Comparison of ENCODE assay signal across 9 cellular contexts in the genomic region with DNA sequence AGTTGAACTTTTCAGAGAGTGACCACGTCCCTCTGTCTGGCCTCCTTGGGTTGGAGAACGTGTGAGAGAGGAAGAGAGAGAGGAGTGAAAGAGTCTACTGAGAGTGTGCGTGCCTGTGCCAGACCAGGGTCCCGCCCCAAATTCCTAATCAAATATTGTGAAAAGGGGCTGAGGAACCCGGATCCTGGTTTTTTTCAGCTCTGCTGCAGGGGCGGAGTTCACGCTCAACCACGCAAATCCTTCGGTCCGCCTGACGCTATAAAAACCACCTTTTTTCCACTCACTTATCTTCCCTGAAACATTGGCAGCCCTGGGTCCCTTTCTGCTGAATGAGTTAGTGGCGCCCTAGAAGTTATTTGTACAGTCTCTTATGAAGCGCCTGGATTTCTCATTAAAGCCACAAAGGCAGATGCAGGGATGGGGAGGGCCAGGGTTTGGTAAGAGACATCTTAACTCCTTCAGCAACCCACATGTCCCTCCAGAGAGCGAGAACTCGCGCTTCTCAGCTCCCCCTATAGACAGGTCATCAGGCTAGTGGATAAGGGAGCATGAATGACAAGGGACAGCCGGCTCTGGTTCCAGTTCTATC. TPM values are rescaled to one million over a fixed set of nuclear protein-coding genes. Genes with fewer than 3 reads are reported as not detected.
A peak's percentile ranks its signal among the peaks of the same experiment; 100 is the strongest.
DNase-seq lines count a peak whose midpoint lies in the region; ATAC-seq and TF ChIP-seq lines count a peak whose summit lies in the region.
"Had no signal": no experiment of that assay in that cellular context is flagged by ENCODE, and none has a peak within 500 bp of the region (broad histone marks: within the 10 kb centered on the region; RNA-seq: fewer than 3 reads in every experiment).

A gene (minus strand): TSS at position 86 of the 589 bp plus-strand sequence. CDS start 2,852 bp downstream, outside the sequence.

- no peak within 1 kb of the TSS for H3K27ac Mint-ChIP-seq in T-helper 17 cell
- H3K27ac Mint-ChIP-seq: dendritic cell treated with granulocyte-macrophage colony-stimulating factor and Interleukin-4, amounts not matched to agents 40 ng/mL and 50 ng/mL, for 4 days had no signal

- 19 to 47% (median 32%) methylated on average over 13 to 17 of the region's 17 CpGs for WGBS in spleen, 5 donors

- H3K4me1 ChIP-seq in spleen = peaks cover 0 to 17% (median 5%) of the 10 kb centered on the region in 6 donors

- intact Hi-C loops in spleen (cut with DNase I; ENCODE audit: low total_unique reads) = no loop called here

- H3K27me3 ChIP-seq in spleen (replicated peaks in 1 of 7) = peaks cover 0 to 45% (median 0%) of the 10 kb centered on the region in 7 donors

- H3K36me3 Mint-ChIP-seq in T-helper 17 cell (ENCODE audit: low read depth) = peaks cover 4% of the 10 kb centered on the region

- TF ChIP-seq CTCF in GM12865 (IDR thresholded peaks at IDR 0.05; ENCODE audit: insufficient read depth, low read depth, low read length, missing control alignments) (no peak), spleen (IDR thresholded peaks at IDR 0.05 in 8 of 11, conservative IDR thresholded peaks at IDR 0.05 in 3 of 11) (no peak)

- no peaks in the 10 kb centered on the region for H3K36me3 ChIP-seq in spleen

- TF ChIP-seq POLR2A in spleen (IDR thresholded peaks at IDR 0.05) = no peak

- peak; percentile 18 for DNase-seq in GM12865 (ENCODE audit: low read depth)
- DNase-seq in T-helper 17 cell = no peak
- peak; percentile 69 for DNase-seq in hepatic stellate cell (ENCODE audit: low spot score)
- DNase-seq in spleen = no peak
- DNase-seq in GF-D8 (lab: John Stamatoyannopoulos, UW) = no peak
- no peak for DNase-seq in NCI-H2227 (lab: John Stamatoyannopoulos, UW; ENCODE audit: unreplicated experiment)

- H3K9me3 ChIP-seq in T-helper 17 cell (ENCODE audit: control insufficient read depth, low read length, poor library complexity, severe bottlenecking) = no peaks in the 10 kb centered on the region
- no peaks in the 10 kb centered on the region for H3K9me3 ChIP-seq in spleen

- ATAC-seq in T-helper 17 cell (peak; percentile 36), GM21526 (IDR thresholded peaks at IDR 0.05; ENCODE audit: low FRiP score, unreplicated experiment) (no peak), GM21390 (IDR thresholded peaks at IDR 0.05; ENCODE audit: unreplicated experiment) (no peak)

- peaks cover 82% of the 10 kb centered on the region for H3K27me3 Mint-ChIP-seq in T-helper 17 cell

- H3K4me1 Mint-ChIP-seq in T-helper 17 cell = peaks cover 5% of the 10 kb centered on the region

- H3K27ac ChIP-seq in spleen = peak within 1 kb of the TSS in 4 of 8 donors; percentile 47 to 59 (median 53)

- no peak within 1 kb of the TSS for H3K4me3 Mint-ChIP-seq in T-helper 17 cell
- H3K4me3 Mint-ChIP-seq: dendritic cell treated with granulocyte-macrophage colony-stimulating factor and Interleukin-4, amounts not matched to agents 40 ng/mL and 50 ng/mL, for 4 days had no signal

- H3K4me3 ChIP-seq in GM12865 (ENCODE audit: low read depth, low read length) (no peak within 1 kb of the TSS), spleen (peak within 1 kb of the TSS in 2 of 8 donors; percentile 17 to 33)

RNA-seq across cellular contexts. Expression of the gene that starts here (rescaled TPM):
- total RNA-seq in T-helper 17 cell = not detected
- 10 to 100 TPM; 11.6 to 30.0 (median 21.1) TPM for total RNA-seq in spleen
- polyA plus RNA-seq in spleen = 1 to 10 TPM; 4.5 to 8.4 (median 4.9) TPM

Comparison
In these comparisons a context has a peak if more than half of its experiments do, and no peak if none do; other contexts are left out.
1. RNA of the gene that starts here (total RNA-seq): 11.6 to 30.0 TPM in spleen; not detected in T-helper 17 cell; every median in the first group is over 10 times any median in the second.
2. Peak in ATAC-seq in T-helper 17 cell; RNA of the gene not detected or under 1 TPM.
3. DNase-seq: peak in GM12865 (single experiment) and hepatic stellate cell (single experiment); none in T-helper 17 cell (0 of 3), spleen (single experiment), GF-D8 (single experiment) and NCI-H2227 (single experiment).